8 cellular contexts compared by ENCODE assay signal in the genomic region with DNA sequence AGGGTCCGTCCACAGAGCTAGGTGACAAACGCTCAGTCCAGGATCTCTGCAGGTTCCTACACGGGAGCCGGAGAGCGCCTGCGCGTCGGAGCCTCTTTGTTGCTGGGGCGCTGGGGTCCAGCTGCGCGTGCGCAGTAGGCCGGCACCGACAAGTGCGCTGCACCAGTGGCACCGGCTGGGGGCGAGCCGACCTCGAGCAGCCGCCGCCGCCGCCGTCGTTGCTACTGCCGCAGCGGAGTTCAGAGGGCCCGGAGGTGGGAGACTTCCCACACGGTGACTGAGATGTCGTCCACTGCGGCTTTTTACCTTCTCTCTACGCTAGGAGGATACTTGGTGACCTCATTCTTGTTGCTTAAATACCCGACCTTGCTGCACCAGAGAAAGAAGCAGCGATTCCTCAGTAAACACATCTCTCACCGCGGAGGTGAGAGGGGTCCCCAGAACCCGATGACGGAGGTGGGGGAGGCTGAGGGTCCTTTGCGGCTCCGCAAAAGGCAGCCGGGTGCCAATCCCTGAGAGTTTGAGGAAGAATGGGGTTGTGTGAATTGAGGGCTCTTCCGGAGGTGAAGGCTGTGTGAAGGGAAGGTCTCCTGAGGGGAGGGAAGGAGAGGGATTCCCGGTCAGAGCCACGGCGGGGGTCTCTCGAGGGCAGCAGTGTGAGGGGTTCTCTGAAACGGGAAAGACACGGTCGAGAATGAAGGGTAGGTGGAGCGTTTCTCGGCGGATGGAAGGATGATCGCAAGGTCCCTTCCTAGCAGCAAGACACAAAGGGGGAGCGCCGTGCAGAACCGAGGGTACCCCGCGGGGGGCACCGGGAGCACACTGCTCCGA. TPM values are rescaled to one million over a fixed set of nuclear protein-coding genes. Genes with fewer than 3 reads are reported as not detected.
DNase-seq lines count a peak whose midpoint lies in the region; ATAC-seq and TF ChIP-seq lines count a peak whose summit lies in the region.

A gene (plus strand): TSS at position 184 of the 831 bp plus-strand sequence. CDS start 99 bp downstream, at position 283.

- peak; percentile 79 for TF ChIP-seq CTCF in CD4-positive, alpha-beta T cell (IDR thresholded peaks at IDR 0.05)
- TF ChIP-seq CTCF in liver (IDR thresholded peaks at IDR 0.05; ENCODE audit: low read depth, low read length, missing input control) = peak; percentile 64

- POLR2A ChIA-PET in CD4-positive, alpha-beta T cell (lab: Charles Lee) = interaction anchor here (0.6 to 3.1 kb wide), 9 partner anchors 9 to 1370 kb away, joined by 3 to 43 read pairs (median 3); a partner anchor contains a TSS

- H3K9ac ChIP-seq in liver (ENCODE audit: low read depth in 1 of 2, low read length in 2 of 2) = peak within 1 kb of the TSS; percentile 74 to 84

- peaks cover 16% of the 10 kb centered on the region for H3K4me1 Mint-ChIP-seq in CD4-positive, alpha-beta T cell (ENCODE audit: low read depth)

- DNase-seq in CD4-positive, alpha-beta T cell = peak; percentile 94 to 99 (median 97)
- DNase-seq in NCI-H69 (lab: John Stamatoyannopoulos, UW) (peak; percentile 98), dermis microvascular lymphatic vessel endothelial cell (ENCODE audit: low read depth in 2 of 2) (peak; percentile 79 to 94)
- DNase-seq in activated CD4-positive, alpha-beta T cell treated with anti-CD3 and anti-CD28 coated beads, Interleukin-2, amount 50 U/mL, for 24 hours (ENCODE audit: low read depth in 1 of 2, low spot score in 1 of 2) = peak; percentile 92 to 93
- DNase-seq in stimulated activated CD4-positive, alpha-beta T cell treated with anti-CD3 and anti-CD28 coated beads, Interleukin-4, amount 100 ng/mL, for 1 hour = peak; percentile 98

- peak within 1 kb of the TSS; percentile 50 to 95 (median 79) for H3K4me3 ChIP-seq in liver (ENCODE audit: low read depth in 1 of 3, low read length in 3 of 3)

- H3K9me3 Mint-ChIP-seq in CD4-positive, alpha-beta T cell = no peaks in the 10 kb centered on the region

- peaks cover 8% of the 10 kb centered on the region for H3K36me3 Mint-ChIP-seq in CD4-positive, alpha-beta T cell (ENCODE audit: low read depth)

- peak within 1 kb of the TSS; percentile 96 for H3K4me3 Mint-ChIP-seq in CD4-positive, alpha-beta T cell

- intact Hi-C loops in CD4-positive, alpha-beta T cell (cut with DNase I, micrococcal nuclease) = loop anchor here (1.0 to 5.0 kb wide), 5 partner anchors 66 to 222 kb away; a partner anchor contains a TSS

- no peaks in the 10 kb centered on the region for H3K36me3 ChIP-seq in liver (ENCODE audit: control insufficient read depth in 4 of 4, insufficient read depth in 3 of 4, low read depth in 1 of 4, low read length in 3 of 4)

- peaks cover 2 to 14% (median 11%) of the 10 kb centered on the region in 4 donors for H3K4me1 ChIP-seq in liver (ENCODE audit: control insufficient read depth in 4 of 4, insufficient read depth in 4 of 4, low read length in 3 of 4)

- H3K27ac Mint-ChIP-seq in CD4-positive, alpha-beta T cell = peak within 1 kb of the TSS; percentile 99

- TF ChIP-seq RAD21 in liver (IDR thresholded peaks at IDR 0.05) = peak; percentile 75 to 81

- CTCF ChIA-PET in CD4-positive, alpha-beta T cell (lab: Charles Lee) = interaction anchor here (0.8 to 1.0 kb wide), 5 partner anchors 8 to 54 kb away, joined by 3 to 7 read pairs (median 4); a partner anchor contains a TSS

- peak within 1 kb of the TSS; percentile 87 for H3K27ac ChIP-seq in CD4-positive, alpha-beta T cell (ENCODE audit: low read depth, low read length)
- peak within 1 kb of the TSS in 1 of 2 donors; percentile 31 for H3K27ac ChIP-seq in liver (ENCODE audit: low read depth in 1 of 2, low read length in 2 of 2)

- H3K27me3 Mint-ChIP-seq in CD4-positive, alpha-beta T cell = no peaks in the 10 kb centered on the region

- no peaks in the 10 kb centered on the region for H3K9me3 ChIP-seq in CD4-positive, alpha-beta T cell (ENCODE audit: control insufficient read depth, low read length)
- no peaks in the 10 kb centered on the region for H3K9me3 ChIP-seq in liver (ENCODE audit: control insufficient read depth in 4 of 4, low read length in 3 of 4)

- WGBS in liver = under 1% methylated on average over 60 of the region's 60 CpGs

- no peaks in the 10 kb centered on the region for H3K27me3 ChIP-seq in CD4-positive, alpha-beta T cell (ENCODE audit: control insufficient read depth, insufficient read depth, low read length)
- H3K27me3 ChIP-seq in liver (ENCODE audit: control insufficient read depth in 4 of 4, insufficient read depth in 4 of 4, low read length in 3 of 4) = no peaks in the 10 kb centered on the region

- peak; percentile 97 for ATAC-seq in CD4-positive, alpha-beta T cell (ENCODE audit: poor library complexity)
- ATAC-seq in GM19395 (IDR thresholded peaks at IDR 0.05; ENCODE audit: unreplicated experiment) (peak; percentile 92), HG03558 (IDR thresholded peaks at IDR 0.05; ENCODE audit: extremely low read depth, unreplicated experiment) (peak; percentile 65)

TF ChIP-seq in liver, 16 proteins besides CTCF, POLR2A, EP300 and RAD21:
- peak; percentile 12 for TF ChIP-seq SP1 (IDR thresholded peaks at IDR 0.05)
- TF ChIP-seq, protein P1, sequence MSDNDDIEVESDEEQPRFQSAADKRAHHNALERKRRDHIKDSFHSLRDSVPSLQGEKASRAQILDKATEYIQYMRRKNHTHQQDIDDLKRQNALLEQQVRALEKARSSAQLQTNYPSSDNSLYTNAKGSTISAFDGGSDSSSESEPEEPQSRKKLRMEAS (IDR thresholded peaks at IDR 0.05) = no peak
- TF ChIP-seq, protein P2, sequence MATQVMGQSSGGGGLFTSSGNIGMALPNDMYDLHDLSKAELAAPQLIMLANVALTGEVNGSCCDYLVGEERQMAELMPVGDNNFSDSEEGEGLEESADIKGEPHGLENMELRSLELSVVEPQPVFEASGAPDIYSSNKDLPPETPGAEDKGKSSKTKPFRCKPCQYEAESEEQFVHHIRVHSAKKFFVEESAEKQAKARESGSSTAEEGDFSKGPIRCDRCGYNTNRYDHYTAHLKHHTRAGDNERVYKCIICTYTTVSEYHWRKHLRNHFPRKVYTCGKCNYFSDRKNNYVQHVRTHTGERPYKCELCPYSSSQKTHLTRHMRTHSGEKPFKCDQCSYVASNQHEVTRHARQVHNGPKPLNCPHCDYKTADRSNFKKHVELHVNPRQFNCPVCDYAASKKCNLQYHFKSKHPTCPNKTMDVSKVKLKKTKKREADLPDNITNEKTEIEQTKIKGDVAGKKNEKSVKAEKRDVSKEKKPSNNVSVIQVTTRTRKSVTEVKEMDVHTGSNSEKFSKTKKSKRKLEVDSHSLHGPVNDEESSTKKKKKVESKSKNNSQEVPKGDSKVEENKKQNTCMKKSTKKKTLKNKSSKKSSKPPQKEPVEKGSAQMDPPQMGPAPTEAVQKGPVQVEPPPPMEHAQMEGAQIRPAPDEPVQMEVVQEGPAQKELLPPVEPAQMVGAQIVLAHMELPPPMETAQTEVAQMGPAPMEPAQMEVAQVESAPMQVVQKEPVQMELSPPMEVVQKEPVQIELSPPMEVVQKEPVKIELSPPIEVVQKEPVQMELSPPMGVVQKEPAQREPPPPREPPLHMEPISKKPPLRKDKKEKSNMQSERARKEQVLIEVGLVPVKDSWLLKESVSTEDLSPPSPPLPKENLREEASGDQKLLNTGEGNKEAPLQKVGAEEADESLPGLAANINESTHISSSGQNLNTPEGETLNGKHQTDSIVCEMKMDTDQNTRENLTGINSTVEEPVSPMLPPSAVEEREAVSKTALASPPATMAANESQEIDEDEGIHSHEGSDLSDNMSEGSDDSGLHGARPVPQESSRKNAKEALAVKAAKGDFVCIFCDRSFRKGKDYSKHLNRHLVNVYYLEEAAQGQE (IDR thresholded peaks at IDR 0.05) = peak; percentile 33
- no peak for TF ChIP-seq HNF4A (conservative IDR thresholded peaks at IDR 0.05)
- TF ChIP-seq FOXA2 (IDR thresholded peaks at IDR 0.05) = no peak
- TF ChIP-seq YY1 (IDR thresholded peaks at IDR 0.05) = peak; percentile 37

RNA-seq across cellular contexts. Expression of the gene that starts here (rescaled TPM):
- 1 to 10 TPM; 2.0 to 2.3 TPM for total RNA-seq in CD4-positive, alpha-beta T cell
- total RNA-seq in dermis microvascular lymphatic vessel endothelial cell (0.90 and 1.1 TPM in 2 replicates), liver (1 to 10 TPM in 1 of 2 donors, under 1 TPM in 1; 0.92 to 1.4 TPM)
- under 1 TPM; 0.45 to 0.64 TPM for polyA plus RNA-seq in liver
